19 cellular contexts compared by ENCODE assay signal in the genomic region with DNA sequence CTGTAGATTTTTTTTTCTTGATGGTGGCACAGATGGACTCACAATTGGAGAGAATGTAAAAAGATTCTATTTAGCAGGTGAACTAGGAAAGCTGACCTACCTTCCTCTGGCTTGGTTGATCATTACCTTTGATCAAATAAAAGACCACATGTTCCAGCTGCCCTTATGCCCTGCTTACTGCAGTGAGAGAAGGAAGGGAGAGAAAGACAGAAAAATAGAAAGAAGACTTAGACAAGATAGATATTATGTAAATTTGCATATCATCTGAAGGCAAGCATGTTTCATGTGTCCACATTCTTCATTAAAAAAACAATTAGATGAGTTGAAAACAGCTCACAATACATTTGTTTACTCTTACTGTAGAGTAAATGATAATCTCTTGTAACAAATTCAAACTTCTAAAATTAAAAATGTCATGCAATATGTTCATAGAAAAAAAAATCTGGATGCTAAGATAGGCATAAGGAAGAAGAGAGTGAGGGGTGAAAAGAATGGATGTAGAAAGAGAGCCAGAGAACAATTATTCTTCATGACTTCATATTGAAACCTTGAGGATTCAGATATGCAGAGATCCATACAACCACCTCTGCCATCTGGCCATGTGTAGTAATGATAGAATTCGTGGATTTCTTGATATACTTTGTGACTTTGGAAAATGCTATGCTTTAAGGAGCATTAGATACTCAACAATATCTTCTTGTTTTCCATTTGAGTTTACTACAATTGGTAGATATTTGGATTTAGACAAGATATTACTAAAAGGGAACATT.
A peak's percentile ranks its signal among the peaks of the same experiment; 100 is the strongest.
DNase-seq lines count a peak whose midpoint lies in the region; ATAC-seq, FAIRE-seq and TF ChIP-seq lines count a peak whose summit lies in the region.
"Had no signal": no experiment of that assay in that cellular context is flagged by ENCODE, and none has a peak within 500 bp of the region (broad histone marks: within the 10 kb centered on the region; RNA-seq: fewer than 3 reads in every experiment).

No MANE protein-coding gene starts in this region.

- peak overlapping the region in 1 of 4 donors; percentile 6 for H3K27ac ChIP-seq in body of pancreas
- no peak overlapping the region for H3K27ac ChIP-seq in HepG2 (ENCODE audit: extremely low read length, insufficient read depth, low read length)
- no peak overlapping the region for H3K27ac ChIP-seq in small intestine (ENCODE audit: low read depth in 1 of 2, low read length in 1 of 2)
- H3K27ac ChIP-seq: BLaER1 treated with 17β-estradiol and CSF1 and Interleukin-3, amounts not matched to agents 10 nM and 100 nM; RWPE1 had no signal

- FAIRE-seq in HepG2 (lab: Jason Lieb, UNC) (peak; percentile 76), small intestine (lab: Jason Lieb, UNC) (no peak)
- FAIRE-seq: D721Med had no signal

- H3K4me2 ChIP-seq in HepG2 (ENCODE audit: low read depth, low read length), result peak overlapping the region; percentile 72
- H3K4me2 ChIP-seq: BLaER1 treated with 17β-estradiol and CSF1 and Interleukin-3, amounts not matched to agents 10 nM and 100 nM had no signal

- no peaks in the 10 kb centered on the region for H3K9me3 ChIP-seq in body of pancreas
- no peaks in the 10 kb centered on the region for H3K9me3 ChIP-seq in HepG2 (ENCODE audit: low read length)
- no peaks in the 10 kb centered on the region for H3K9me3 ChIP-seq in small intestine (ENCODE audit: control insufficient read depth, low read depth)
- H3K9me3 ChIP-seq: BLaER1 treated with 17β-estradiol and CSF1 and Interleukin-3, amounts not matched to agents 10 nM and 100 nM had no signal

- in situ Hi-C loops in HepG2 (cut with HindIII; ENCODE audit: extremely low pct_ligation_motif_present, low pct_unique_long_range_greater_than_20kb), result no loop called here

- 7 to 25% methylated on average over 1 of the region's 1 CpG for WGBS in body of pancreas, 2 donors
- WGBS in HepG2 (ENCODE audit: low lambda C conversion rate), result 8% methylated on average over 1 of the region's 1 CpG
- WGBS in small intestine, 3 donors, result 3 to 31% (median 15%) methylated on average over 1 of the region's 1 CpG

- CTCF ChIA-PET in HepG2 (lab: Yijun Ruan, JAX; ENCODE audit: low intra/inter-chr PET ratio, low total read pairs), result no interaction called here

- no peaks in the 10 kb centered on the region for H3K79me2 ChIP-seq in HepG2 (ENCODE audit: insufficient read depth, low read length)

- H3K4me3 ChIP-seq in body of pancreas, result no peak overlapping the region
- peak overlapping the region in 1 of 3 experiments; percentile 23; a peak in 1 of 6 replicates for H3K4me3 ChIP-seq in HepG2 (replicated peaks in 1 of 3; ENCODE audit: insufficient read depth in 1 of 3, low read depth in 2 of 3, low read length in 3 of 3)
- H3K4me3 ChIP-seq in small intestine (ENCODE audit: low read depth in 1 of 2, low read length in 2 of 2), result no peak overlapping the region
- H3K4me3 ChIP-seq: BLaER1 treated with 17β-estradiol and CSF1 and Interleukin-3, amounts not matched to agents 10 nM and 100 nM had no signal

- no peak for TF ChIP-seq CTCF in body of pancreas (IDR thresholded peaks at IDR 0.05)
- TF ChIP-seq CTCF in HepG2 (CRISPR knock-in tag; IDR thresholded peaks at IDR 0.05), result no peak
- no peak for TF ChIP-seq CTCF in omental fat pad (IDR thresholded peaks at IDR 0.05)

- POLR2A ChIA-PET in HepG2 (lab: Yijun Ruan, JAX), result no interaction called here

- DNase-seq in HT-29 (ENCODE audit: low spot score), result peak; percentile 46
- peak in 2 of 4 donors; percentile 10 to 12 for DNase-seq in body of pancreas
- peak; percentile 77 for DNase-seq in HepG2 (ENCODE audit: low spot score)
- peak; percentile 44 for DNase-seq in small intestine
- DNase-seq in omental fat pad (ENCODE audit: low spot score), result no peak
- DNase-seq in activated CD4-positive, alpha-beta T cell treated with anti-CD3 and anti-CD28 coated beads for 48 hours, result no peak
- DNase-seq in GM03348 (ENCODE audit: low spot score), result no peak
- DNase-seq: CD8-positive, alpha-beta T cell; DMS79 treated with DMSO at 0.1 percent for 48 hours; H9; MM.1S; NCI-H1092 treated with DMSO at 0.1 percent for 48 hours; NCI-H2081; NCI-H446 treated with DMSO at 0.1 percent for 48 hours; PC-3; SIG-M5 had no signal

- H4K20me1 ChIP-seq in HepG2 (ENCODE audit: insufficient read depth, low read length), result no peaks in the 10 kb centered on the region
- H4K20me1 ChIP-seq: BLaER1 treated with 17β-estradiol and CSF1 and Interleukin-3, amounts not matched to agents 10 nM and 100 nM had no signal

- TF ChIP-seq EP300 in HepG2 (IDR thresholded peaks at IDR 0.05; ENCODE audit: low read depth in 2 of 2, low read length in 2 of 2) (no peak), HepG2 (CRISPR knock-in tag; IDR thresholded peaks at IDR 0.05; ENCODE audit: borderline replicate concordance) (no peak)

- peaks cover 12% of the 10 kb centered on the region for H3K4me1 ChIP-seq in body of pancreas
- peaks cover 63% of the 10 kb centered on the region for H3K4me1 ChIP-seq in HepG2 (ENCODE audit: insufficient read depth, low read length)
- no peaks in the 10 kb centered on the region for H3K4me1 ChIP-seq in small intestine (ENCODE audit: control insufficient read depth in 2 of 2, insufficient read depth in 1 of 2, low read depth in 1 of 2, low read length in 1 of 2)
- H3K4me1 ChIP-seq: BLaER1 treated with 17β-estradiol and CSF1 and Interleukin-3, amounts not matched to agents 10 nM and 100 nM had no signal

- H3K27me3 ChIP-seq in body of pancreas (no peaks in the 10 kb centered on the region), HepG2 (ENCODE audit: control insufficient read depth in 1 of 2, insufficient read depth in 2 of 2, low read length in 2 of 2) (no peaks in the 10 kb centered on the region; a peak in 1 of 5 replicates), small intestine (ENCODE audit: control insufficient read depth in 2 of 2, insufficient read depth in 2 of 2, low read length in 2 of 2) (no peaks in the 10 kb centered on the region)
- H3K27me3 ChIP-seq: BLaER1 treated with 17β-estradiol and CSF1 and Interleukin-3, amounts not matched to agents 10 nM and 100 nM had no signal

- no TSS peak for BruUV-seq in HepG2 (replicated peaks; lab: Mats Ljungman, UMichigan)

- intact Hi-C loops in body of pancreas (cut with DNase I), result no loop called here
- intact Hi-C loops in HepG2 (cut with micrococcal nuclease; ENCODE audit: unreplicated experiment), result no loop called here

- no peak overlapping the region for H2AFZ ChIP-seq in HepG2 (ENCODE audit: low read length)

- TF ChIP-seq POLR2A in body of pancreas (IDR thresholded peaks at IDR 0.05), result no peak
- no peak for TF ChIP-seq POLR2A in HepG2 (IDR thresholded peaks at IDR 0.05; ENCODE audit: insufficient read depth in 1 of 2, low read depth in 2 of 2, low read length in 2 of 2)

- H3K36me3 ChIP-seq in body of pancreas (replicated peaks in 1 of 2; ENCODE audit: insufficient read depth in 1 of 2, low read depth in 2 of 2) (no peaks in the 10 kb centered on the region), HepG2 (replicated peaks in 1 of 2; ENCODE audit: control insufficient read depth in 1 of 2, insufficient read depth in 2 of 2, low read length in 2 of 2) (no peaks in the 10 kb centered on the region), small intestine (ENCODE audit: control insufficient read depth in 2 of 2, insufficient read depth in 2 of 2, low read length in 2 of 2) (no peaks in the 10 kb centered on the region)
- H3K36me3 ChIP-seq: BLaER1 treated with 17β-estradiol and CSF1 and Interleukin-3, amounts not matched to agents 10 nM and 100 nM had no signal

- H3K9ac ChIP-seq in HepG2 (ENCODE audit: insufficient read depth, low read depth, low read length), result no peak overlapping the region
- H3K9ac ChIP-seq: BLaER1 treated with 17β-estradiol and CSF1 and Interleukin-3, amounts not matched to agents 10 nM and 100 nM had no signal

- TF ChIP-seq RAD21 in HepG2 (CRISPR knock-in tag; IDR thresholded peaks at IDR 0.05), result no peak

- ATAC-seq in body of pancreas (peak; percentile 86), HepG2 (peak; percentile 100), omental fat pad (ENCODE audit: low FRiP score) (no peak)
- ATAC-seq: CD8-positive, alpha-beta T cell; PC-3 had no signal

TF ChIP-seq in HepG2, 621 proteins besides CTCF, POLR2A, EP300 and RAD21 (continues in another document):
- TF ChIP-seq NR2F2 (IDR thresholded peaks at IDR 0.05; ENCODE audit: borderline replicate concordance, low read depth) (peak; percentile 60; the same call in 1 of the 2 replicates), TRIM24 (CRISPR knock-in tag; IDR thresholded peaks at IDR 0.05) (no peak), PLRG1 (conservative IDR thresholded peaks at IDR 0.05) (no peak), NRL (CRISPR knock-in tag; IDR thresholded peaks at IDR 0.05; ENCODE audit: borderline replicate concordance) (no peak), ZEB1 (IDR thresholded peaks at IDR 0.05; ENCODE audit: insufficient replicate concordance, low read depth) (peak; percentile 36), LCORL (IDR thresholded peaks at IDR 0.05) (no peak), LCORL (CRISPR knock-in tag; IDR thresholded peaks at IDR 0.05) (no peak), ZFP36L2 (CRISPR knock-in tag; IDR thresholded peaks at IDR 0.05) (no peak), RBM22 (optimal IDR thresholded peaks at IDR 0.05; ENCODE audit: low read length) (no peak), HOXA7 (CRISPR knock-in tag; IDR thresholded peaks at IDR 0.05) (no peak), JDP2 (CRISPR knock-in tag; IDR thresholded peaks at IDR 0.05; ENCODE audit: borderline replicate concordance) (no peak), CCDC6 (CRISPR knock-in tag; IDR thresholded peaks at IDR 0.05) (no peak), ZNF33A (CRISPR knock-in tag; IDR thresholded peaks at IDR 0.05; ENCODE audit: borderline replicate concordance) (no peak), RFX3 (CRISPR knock-in tag; IDR thresholded peaks at IDR 0.05) (no peak), ZNF296 (CRISPR knock-in tag; conservative IDR thresholded peaks at IDR 0.05) (no peak), RARA (CRISPR knock-in tag; IDR thresholded peaks at IDR 0.05) (peak; percentile 53; the same call in 1 of the 2 replicates), GTF2F1 (IDR thresholded peaks at IDR 0.05; ENCODE audit: low read length) (no peak), ZMYM4 (CRISPR knock-in tag; IDR thresholded peaks at IDR 0.05) (peak; percentile 90)
- TF ChIP-seq, protein P1, sequence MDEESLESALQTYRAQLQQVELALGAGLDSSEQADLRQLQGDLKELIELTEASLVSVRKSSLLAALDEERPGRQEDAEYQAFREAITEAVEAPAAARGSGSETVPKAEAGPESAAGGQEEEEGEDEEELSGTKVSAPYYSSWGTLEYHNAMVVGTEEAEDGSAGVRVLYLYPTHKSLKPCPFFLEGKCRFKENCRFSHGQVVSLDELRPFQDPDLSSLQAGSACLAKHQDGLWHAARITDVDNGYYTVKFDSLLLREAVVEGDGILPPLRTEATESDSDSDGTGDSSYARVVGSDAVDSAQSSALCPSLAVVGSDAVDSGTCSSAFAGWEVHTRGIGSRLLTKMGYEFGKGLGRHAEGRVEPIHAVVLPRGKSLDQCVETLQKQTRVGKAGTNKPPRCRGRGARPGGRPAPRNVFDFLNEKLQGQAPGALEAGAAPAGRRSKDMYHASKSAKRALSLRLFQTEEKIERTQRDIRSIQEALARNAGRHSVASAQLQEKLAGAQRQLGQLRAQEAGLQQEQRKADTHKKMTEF (CRISPR knock-in tag; IDR thresholded peaks at IDR 0.05), result peak; percentile 26; the same call in 1 of the 2 replicates

Comparison
In these comparisons a context has a peak if more than half of its experiments do, and no peak if none do; other contexts are left out.
1. DNase-seq: peak in HT-29 (single experiment), HepG2 (single experiment) and small intestine (single experiment); none in omental fat pad (single experiment), activated CD4-positive, alpha-beta T cell treated with anti-CD3 and anti-CD28 coated beads for 48 hours (single experiment) and GM03348 (single experiment).